1 cellular context compared by ENCODE assay signal in genomic region chr11:126723665-126724045, GRCh38.
TF ChIP-seq lines count a peak whose summit lies in the region.

No MANE protein-coding gene starts in this region.

TF ChIP-seq in SK-N-SH treated with all-trans-retinoic acid at 6 μM for 48 hours, 23 proteins besides CTCF, POLR2A, EP300 and RAD21 (continued from another document):
- TF ChIP-seq CSRNP3 (CRISPR knock-in tag; IDR thresholded peaks at IDR 0.05) (no peak), CSDC2 (CRISPR knock-in tag; IDR thresholded peaks at IDR 0.05) (no peak), TCF4 (CRISPR knock-in tag; IDR thresholded peaks at IDR 0.05; ENCODE audit: borderline replicate concordance) (no peak), SNAI2 (CRISPR knock-in tag; IDR thresholded peaks at IDR 0.05) (no peak), ZNF565 (CRISPR knock-in tag; conservative IDR thresholded peaks at IDR 0.05; ENCODE audit: low read depth) (no peak), PATZ1 (CRISPR knock-in tag; IDR thresholded peaks at IDR 0.05; ENCODE audit: borderline replicate concordance) (no peak), ESRRG (CRISPR knock-in tag; IDR thresholded peaks at IDR 0.05) (no peak), ZNF8 (CRISPR knock-in tag; IDR thresholded peaks at IDR 0.05) (no peak), TSHZ2 (CRISPR knock-in tag; IDR thresholded peaks at IDR 0.05) (no peak), GLIS3 (CRISPR knock-in tag; IDR thresholded peaks at IDR 0.05) (no peak)
